Comparison of ENCODE assay signal across 19 cellular contexts in the genomic region with DNA sequence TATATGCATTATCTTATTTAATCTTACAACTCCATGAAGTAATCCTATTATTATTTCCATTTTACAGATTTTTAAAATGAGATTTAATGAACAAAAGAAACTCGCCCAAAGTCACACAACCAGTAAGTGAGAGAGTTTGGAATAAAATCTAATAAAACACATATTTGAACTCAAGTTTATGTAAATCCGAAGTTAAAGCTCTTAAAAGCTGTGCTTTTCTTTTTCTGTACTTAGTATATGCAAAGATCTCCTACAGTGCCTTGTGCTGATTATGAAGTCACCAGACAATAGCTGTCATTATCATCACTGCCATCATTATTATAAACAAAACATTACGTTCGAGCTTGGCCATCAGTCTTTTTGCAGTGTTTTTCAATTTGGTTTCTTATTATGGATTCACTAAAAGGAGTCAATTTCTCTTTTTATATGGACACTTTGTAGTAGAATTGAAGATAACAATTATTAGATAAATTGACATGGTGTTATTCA.
DNase-seq lines count a peak whose midpoint lies in the region.
"Had no signal": no experiment of that assay in that cellular context is flagged by ENCODE, and none has a peak within 500 bp of the region (broad histone marks: within the 10 kb centered on the region; RNA-seq: fewer than 3 reads in every experiment).

No MANE protein-coding gene starts in this region.

- H3K27ac ChIP-seq in substantia nigra (ENCODE audit: low read depth, low read length, poor library complexity, severe bottlenecking): peak overlapping the region; percentile 79
- H3K27ac ChIP-seq: PC-9 had no signal

- DNase-seq in COR-L47 (lab: John Stamatoyannopoulos, UW) (peak; percentile 37), NCI-H146 (lab: John Stamatoyannopoulos, UW) (peak; percentile 19), globus pallidus (ENCODE audit: low spot score) (peak; percentile 75), substantia nigra (lab: John Stamatoyannopoulos, UW) (no peak), NCI-H1694 (lab: John Stamatoyannopoulos, UW) (no peak), SW480 (ENCODE audit: low spot score) (no peak)
- no peak for DNase-seq in activated CD4-positive, alpha-beta T cell treated with anti-CD3 and anti-CD28 coated beads, Interleukin-2, amount 50 U/mL, for 4 hours
- DNase-seq: BE2C; CD4-positive, CD25-positive, alpha-beta regulatory T cell; DMS 273 treated with DMSO at 0.1 percent for 48 hours; DMS79 treated with DMSO at 0.1 percent for 48 hours; GM23248; H9; NCI-H1930; NCI-H510A; NCI-H748 treated with DMSO at 0.1 percent for 48 hours; PC-9; RPMI8226; SHP77 had no signal

Comparison
In these comparisons a context has a peak if more than half of its experiments do, and no peak if none do; other contexts are left out.
1. DNase-seq: peak in COR-L47 (single experiment), NCI-H146 (single experiment) and globus pallidus (single experiment); none in substantia nigra (0 of 49), NCI-H1694 (single experiment), activated CD4-positive, alpha-beta T cell treated with anti-CD3 and anti-CD28 coated beads, Interleukin-2, amount 50 U/mL, for 4 hours (0 of 2) and SW480 (single experiment).